Comparison of ENCODE assay signal across 15 cellular contexts in the genomic region with DNA sequence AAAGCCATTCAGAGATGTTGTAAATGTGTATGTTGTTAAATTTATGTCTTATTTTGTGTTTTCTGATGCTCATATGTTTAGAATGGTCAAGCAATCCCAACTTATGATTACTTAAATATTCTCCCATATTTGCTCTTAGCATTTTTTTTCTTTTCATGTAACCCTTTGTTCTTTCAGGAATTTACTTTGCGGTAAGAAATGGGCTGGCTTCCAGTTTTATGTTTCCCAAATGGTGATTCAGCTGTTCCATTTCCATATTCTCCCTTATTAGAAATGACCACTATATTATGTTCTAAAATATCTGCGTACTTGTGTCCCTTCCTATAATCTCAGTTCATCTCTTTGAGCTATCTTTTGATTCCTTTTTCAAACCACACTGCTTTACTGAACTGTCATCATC.
"Had no signal": no experiment of that assay in that cellular context is flagged by ENCODE, and none has a peak within 500 bp of the region (broad histone marks: within the 10 kb centered on the region; RNA-seq: fewer than 3 reads in every experiment).

No MANE protein-coding gene starts in this region.

- H3K27ac ChIP-seq: esophagus squamous epithelium, gastroesophageal sphincter, hepatocyte, neural progenitor cell, pancreas, upper lobe of left lung, VCaP had no signal

- FAIRE-seq: pancreas had no signal

- H3K27me3 ChIP-seq: neural progenitor cell, upper lobe of left lung had no signal

- H3K4me2 ChIP-seq: hepatocyte, neural progenitor cell had no signal

- H2AFZ ChIP-seq: hepatocyte, neural progenitor cell had no signal

- H3K4me3 ChIP-seq: esophagus squamous epithelium, gastroesophageal sphincter, hepatocyte, neural progenitor cell, pancreas, upper lobe of left lung had no signal

- ATAC-seq: activated CD4-positive, alpha-beta T cell treated with anti-CD3 and anti-CD28 coated beads for 36 hours; activated T-helper 17 cell treated with anti-CD3 and anti-CD28 coated beads, Interleukin-2, amount 50 U/mL, for 72 hours; gastroesophageal sphincter; pancreas had no signal

- H3K36me3 ChIP-seq: esophagus squamous epithelium, gastroesophageal sphincter, neural progenitor cell, pancreas, upper lobe of left lung had no signal

- H3K9me3 ChIP-seq: esophagus squamous epithelium, pancreas, upper lobe of left lung had no signal

- H3K9ac ChIP-seq: neural progenitor cell had no signal

- DNase-seq: activated CD4-positive, alpha-beta memory T cell treated with anti-CD3 and anti-CD28 coated beads, Interleukin-2, amount 10 ng/mL, durations not matched to agents 7 days and 5 days; activated CD4-positive, alpha-beta T cell treated with anti-CD3 and anti-CD28 coated beads for 36 hours; activated naive CD4-positive, alpha-beta T cell treated with anti-CD3 and anti-CD28 coated beads, Interleukin-2, amount 10 ng/mL, durations not matched to agents 7 days and 5 days; esophagus squamous epithelium; kidney glomerular epithelial cell; pancreas; stimulated activated CD4-positive, alpha-beta T cell treated with anti-CD3 and anti-CD28 coated beads, Interleukin-4, amount 100 ng/mL, for 1 hour; stimulated activated CD8-positive, alpha-beta memory T cell treated with anti-CD3 and anti-CD28 coated beads, Interleukin-4, amount 100 ng/mL, for 48 hours; T1000; upper lobe of left lung had no signal

- H3K4me1 ChIP-seq: esophagus squamous epithelium, gastroesophageal sphincter, neural progenitor cell, pancreas, upper lobe of left lung had no signal
